Comparison of ENCODE assay signal across 1 cellular context in genomic region chr18:8933714-8934284, GRCh38.
TF ChIP-seq lines count a peak whose summit lies in the region.

No MANE protein-coding gene starts in this region.

TF ChIP-seq in K562, 482 proteins besides CTCF, POLR2A, EP300 and RAD21 (continued from another document):
- no peak for TF ChIP-seq HMBOX1 (IDR thresholded peaks at IDR 0.05)
- TF ChIP-seq POLR2G (IDR thresholded peaks at IDR 0.05; ENCODE audit: low read depth, low read length) = no peak
- TF ChIP-seq BCL6 (CRISPR knock-in tag; IDR thresholded peaks at IDR 0.05) = 0 out of 2 replicates have a peak, but pooled peaks have one; percentile 22
- no peak for TF ChIP-seq ZNF277 (CRISPR knock-in tag; IDR thresholded peaks at IDR 0.05; ENCODE audit: borderline replicate concordance)
- no peak for TF ChIP-seq TAF1 (IDR thresholded peaks at IDR 0.05; ENCODE audit: control insufficient read depth, extremely low read depth, insufficient read depth, low read length, severe bottlenecking)
- no peak for TF ChIP-seq ZNF431 (CRISPR knock-in tag; IDR thresholded peaks at IDR 0.05)
- no peak for TF ChIP-seq DIDO1 (tag; IDR thresholded peaks at IDR 0.05; ENCODE audit: low read depth)
- TF ChIP-seq ZBTB17 (CRISPR knock-in tag; IDR thresholded peaks at IDR 0.05) = 0 out of 2 replicates have a peak, but pooled peaks have one; percentile 46
- TF ChIP-seq RBM14 (IDR thresholded peaks at IDR 0.05; ENCODE audit: borderline replicate concordance, insufficient read depth, low read depth, low read length) = no peak
- TF ChIP-seq ZHX1 (conservative IDR thresholded peaks at IDR 0.05; ENCODE audit: low read length) = no peak
- TF ChIP-seq ZBED1 (IDR thresholded peaks at IDR 0.05) = no peak
- TF ChIP-seq MAFG (tag; conservative IDR thresholded peaks at IDR 0.05) = no peak
- TF ChIP-seq GTF2A2 (tag; IDR thresholded peaks at IDR 0.05) = 0 out of 2 replicates have a peak, but pooled peaks have one; percentile 26
- TF ChIP-seq RNF219 (CRISPR knock-in tag; IDR thresholded peaks at IDR 0.05) = 0 out of 2 replicates have a peak, but pooled peaks have one; percentile 46
- TF ChIP-seq SETDB1 (IDR thresholded peaks at IDR 0.05; ENCODE audit: low read length) = no peak
- TF ChIP-seq ERF (CRISPR knock-in tag; IDR thresholded peaks at IDR 0.05) = peak; percentile 17; the same call in 1 of the 2 replicates
- no peak for TF ChIP-seq CBFA2T2 (conservative IDR thresholded peaks at IDR 0.05)
- TF ChIP-seq TARDBP (IDR thresholded peaks at IDR 0.05) = no peak
- no peak for TF ChIP-seq ZNF696 (CRISPR knock-in tag; conservative IDR thresholded peaks at IDR 0.05)
- no peak for TF ChIP-seq NRF1 (conservative IDR thresholded peaks at IDR 0.05 in 1 of 2, IDR thresholded peaks at IDR 0.05 in 1 of 2)
- TF ChIP-seq ZNF23 (CRISPR knock-in tag; IDR thresholded peaks at IDR 0.05) = peak; percentile 66; the same call in 1 of the 2 replicates
- TF ChIP-seq AFF4 (CRISPR knock-in tag; IDR thresholded peaks at IDR 0.05) = no peak
- no peak for TF ChIP-seq TCF7L2 (IDR thresholded peaks at IDR 0.05; ENCODE audit: low read depth, low read length)
- TF ChIP-seq ZNF644 (tag; IDR thresholded peaks at IDR 0.05; ENCODE audit: low read depth) = no peak
- 0 out of 4 replicates have a peak, but pooled peaks of 1 of the 2 experiments have one; percentile 25 for TF ChIP-seq MAZ (CRISPR knock-in tag; conservative IDR thresholded peaks at IDR 0.05 in 1 of 2, IDR thresholded peaks at IDR 0.05 in 1 of 2)
- 0 out of 2 replicates have a peak, but pooled peaks have one; percentile 26 for TF ChIP-seq SMAD4 (CRISPR knock-in tag; conservative IDR thresholded peaks at IDR 0.05)
- TF ChIP-seq ZNF830 (CRISPR knock-in tag; IDR thresholded peaks at IDR 0.05) = no peak
- TF ChIP-seq UBTF (IDR thresholded peaks at IDR 0.05; ENCODE audit: borderline replicate concordance in 1 of 2, low read depth in 2 of 2, low read length in 2 of 2) = no peak
- no peak for TF ChIP-seq E2F3 (CRISPR knock-in tag; IDR thresholded peaks at IDR 0.05)
- TF ChIP-seq BACH1 (tag; IDR thresholded peaks at IDR 0.05) = peak; percentile 41; the same call in 1 of the 2 replicates
- TF ChIP-seq ZNF41 (CRISPR knock-in tag; conservative IDR thresholded peaks at IDR 0.05) = peak; percentile 65; the same call in 1 of the 2 replicates
- no peak for TF ChIP-seq PCBP2 (IDR thresholded peaks at IDR 0.05; ENCODE audit: low read depth, low read length, poor library complexity, severe bottlenecking)
- no peak; the same call in 1 of the 2 replicates for TF ChIP-seq PATZ1 (CRISPR knock-in tag; IDR thresholded peaks at IDR 0.05; ENCODE audit: borderline replicate concordance)
- no peak for TF ChIP-seq ZNF740 (CRISPR knock-in tag; IDR thresholded peaks at IDR 0.05)
- TF ChIP-seq ZNF740 (tag; IDR thresholded peaks at IDR 0.05) = peak in 1 of 2 experiments; percentile 61; a peak in 1 of 4 replicates
- TF ChIP-seq CREB3 (tag; conservative IDR thresholded peaks at IDR 0.05; ENCODE audit: low read depth) = 0 out of 2 replicates have a peak, but pooled peaks have one; percentile 47
- peak; percentile 83; the same call in 1 of the 2 replicates for TF ChIP-seq PTTG1 (tag; IDR thresholded peaks at IDR 0.05; ENCODE audit: low read depth)
- no peak for TF ChIP-seq ZNF785 (CRISPR knock-in tag; IDR thresholded peaks at IDR 0.05)
- TF ChIP-seq SNAPC5 (CRISPR knock-in tag; IDR thresholded peaks at IDR 0.05) = no peak
- TF ChIP-seq BHLHE40 (IDR thresholded peaks at IDR 0.05; ENCODE audit: low read length) = no peak
- TF ChIP-seq SMARCA5 (IDR thresholded peaks at IDR 0.05) = no peak
- TF ChIP-seq ZBTB12 (CRISPR knock-in tag; IDR thresholded peaks at IDR 0.05) = 0 out of 2 replicates have a peak, but pooled peaks have one; percentile 19
- TF ChIP-seq ZNF165 (CRISPR knock-in tag; IDR thresholded peaks at IDR 0.05; ENCODE audit: borderline replicate concordance) = no peak
